In genomic region chr12:12008232-12008850, GRCh38 we compare ENCODE assay signal across 9 cellular contexts.
DNase-seq lines count a peak whose midpoint lies in the region; ATAC-seq and TF ChIP-seq lines count a peak whose summit lies in the region.
"Had no signal": no experiment of that assay in that cellular context is flagged by ENCODE, and none has a peak within 500 bp of the region (broad histone marks: within the 10 kb centered on the region; RNA-seq: fewer than 3 reads in every experiment).

No MANE protein-coding gene starts in this region.

- peaks cover 34% of the 10 kb centered on the region for H3K4me1 ChIP-seq in neural progenitor cell

- peaks cover 86% of the 10 kb centered on the region for H3K4me1 Mint-ChIP-seq in activated naive CD4-positive, alpha-beta T cell treated with anti-CD3 and anti-CD28 coated beads, Interleukin-2, amount 50 U/mL, for 24 hours
- peaks cover 42% of the 10 kb centered on the region for H3K4me1 Mint-ChIP-seq in neural progenitor cell

- H3K9me3 ChIP-seq in neural progenitor cell (ENCODE audit: low read depth): no peaks in the 10 kb centered on the region

- peak overlapping the region; percentile 95 for H3K27ac Mint-ChIP-seq in activated naive CD4-positive, alpha-beta T cell treated with anti-CD3 and anti-CD28 coated beads, Interleukin-2, amount 50 U/mL, for 24 hours
- H3K27ac Mint-ChIP-seq in neural progenitor cell: peak overlapping the region; percentile 36

- H3K9me3 Mint-ChIP-seq in activated naive CD4-positive, alpha-beta T cell treated with anti-CD3 and anti-CD28 coated beads, Interleukin-2, amount 50 U/mL, for 24 hours: peaks cover 5% of the 10 kb centered on the region
- peaks cover 5% of the 10 kb centered on the region for H3K9me3 Mint-ChIP-seq in neural progenitor cell

- H3K4me3 ChIP-seq in GM06990 (replicated peaks; ENCODE audit: low read depth, low read length) (no peak overlapping the region), neural progenitor cell (no peak overlapping the region)

- TF ChIP-seq CTCF in GM06990 (IDR thresholded peaks at IDR 0.05; ENCODE audit: insufficient read depth, low read length, poor library complexity, severe bottlenecking): peak; percentile 85
- TF ChIP-seq CTCF in neural progenitor cell (IDR thresholded peaks at IDR 0.05): peak; percentile 59

- peaks cover 39% of the 10 kb centered on the region for H3F3A ChIP-seq in neural progenitor cell (ENCODE audit: low read depth)

- peaks cover 7% of the 10 kb centered on the region for H3K36me3 Mint-ChIP-seq in activated naive CD4-positive, alpha-beta T cell treated with anti-CD3 and anti-CD28 coated beads, Interleukin-2, amount 50 U/mL, for 24 hours
- H3K36me3 Mint-ChIP-seq in neural progenitor cell: no peaks in the 10 kb centered on the region
- H3K36me3 Mint-ChIP-seq: brain had no signal

- H4K20me1 ChIP-seq in neural progenitor cell (ENCODE audit: low read depth): peaks cover 7% of the 10 kb centered on the region

- H3K9ac ChIP-seq in neural progenitor cell: no peak overlapping the region

- H3K27ac ChIP-seq in neural progenitor cell: no peak overlapping the region

- no peak for ATAC-seq in GM19324 (IDR thresholded peaks at IDR 0.05; ENCODE audit: low FRiP score, unreplicated experiment)
- no peak for ATAC-seq in HG03097 (IDR thresholded peaks at IDR 0.05; ENCODE audit: low FRiP score, unreplicated experiment)

- H3K27me3 Mint-ChIP-seq in activated naive CD4-positive, alpha-beta T cell treated with anti-CD3 and anti-CD28 coated beads, Interleukin-2, amount 50 U/mL, for 24 hours: peaks cover 2% of the 10 kb centered on the region
- peaks cover 8% of the 10 kb centered on the region for H3K27me3 Mint-ChIP-seq in neural progenitor cell (ENCODE audit: insufficient read depth, low read depth)

- no peak overlapping the region for H2AFZ ChIP-seq in neural progenitor cell (replicated peaks)

- H3K4me2 ChIP-seq in neural progenitor cell: peak overlapping the region; percentile 68

- H3K27me3 ChIP-seq in GM06990 (replicated peaks; ENCODE audit: control insufficient read depth, insufficient read depth, low read length) (no peaks in the 10 kb centered on the region), neural progenitor cell (no peaks in the 10 kb centered on the region)

- H3K4me3 Mint-ChIP-seq in activated naive CD4-positive, alpha-beta T cell treated with anti-CD3 and anti-CD28 coated beads, Interleukin-2, amount 50 U/mL, for 24 hours: peak overlapping the region; percentile 50
- H3K4me3 Mint-ChIP-seq in neural progenitor cell: no peak overlapping the region
- H3K4me3 Mint-ChIP-seq: brain had no signal

- H3K79me2 ChIP-seq in neural progenitor cell (ENCODE audit: low read depth): no peaks in the 10 kb centered on the region

- DNase-seq in GM06990 (ENCODE audit: extremely low read depth, insufficient read length): peak; percentile 55
- DNase-seq in NCI-H1694 (lab: John Stamatoyannopoulos, UW): peak; percentile 32
- peak; percentile 27 for DNase-seq in neural progenitor cell (ENCODE audit: low spot score)
- no peak for DNase-seq in midbrain (lab: John Stamatoyannopoulos, UW)
- DNase-seq in NCI-H187 (lab: John Stamatoyannopoulos, UW): no peak

- H3K36me3 ChIP-seq in GM06990 (ENCODE audit: control insufficient read depth, insufficient read depth, low read length) (no peaks in the 10 kb centered on the region), neural progenitor cell (no peaks in the 10 kb centered on the region)

Comparison
In these comparisons a context has a peak if more than half of its experiments do, and no peak if none do; other contexts are left out.
1. DNase-seq: peak in GM06990 (single experiment), NCI-H1694 (single experiment) and neural progenitor cell (single experiment); none in midbrain (single experiment) and NCI-H187 (0 of 2).